Comparison of ENCODE assay signal across 8 cellular contexts in genomic region chr6:16322666-16323312, GRCh38.
DNase-seq lines count a peak whose midpoint lies in the region; ATAC-seq and TF ChIP-seq lines count a peak whose summit lies in the region.

No MANE protein-coding gene starts in this region.

- DNase-seq in GM12865 (ENCODE audit: low read depth) (peak; percentile 80), NCI-H1417 treated with DMSO at 0.1 percent for 48 hours (lab: John Stamatoyannopoulos, UW) (peak; percentile 62), cerebellar cortex (ENCODE audit: low spot score) (peak; percentile 18), mesothelial cell of epicardium (ENCODE audit: low spot score in 2 of 2, unreplicated experiment in 2 of 2) (no peak), HT-29 (ENCODE audit: low spot score) (no peak)
- DNase-seq in stimulated activated CD8-positive, alpha-beta memory T cell treated with anti-CD3 and anti-CD28 coated beads, Interleukin-2, amount 100 ng/mL, for 1 hour (ENCODE audit: low read depth in 2 of 2), result peak; percentile 38 to 48

- H3K36me3 ChIP-seq in HEK293 (ENCODE audit: control insufficient read depth in 2 of 2, insufficient read depth in 1 of 2, low read length in 2 of 2), result peaks cover 0 to 19% of the 10 kb centered on the region in 2 experiments; a peak in 2 of 3 replicates

- H3K4me3 ChIP-seq in GM12865 (ENCODE audit: low read depth, low read length) (no peak overlapping the region), HEK293 (ENCODE audit: low read depth, low read length) (no peak overlapping the region)

- H3K9me3 ChIP-seq in HEK293 (ENCODE audit: control insufficient read depth, insufficient read depth, low read depth, low read length), result no peaks in the 10 kb centered on the region

- H3K9me3 Mint-ChIP-seq in mesothelial cell of epicardium, result no peaks in the 10 kb centered on the region

- H3K27ac ChIP-seq in HEK293 (ENCODE audit: extremely low read depth, low read depth, low read length), result peak overlapping the region; percentile 40; the same call in 1 of the 2 replicates

- peak overlapping the region; percentile 36 for H3K27ac Mint-ChIP-seq in mesothelial cell of epicardium

- H3K4me1 Mint-ChIP-seq in mesothelial cell of epicardium, result peaks cover 27% of the 10 kb centered on the region

- POLR2A ChIA-PET in HEK293 (lab: Yijun Ruan, JAX), result interaction anchor here (0.6 to 1.4 kb wide), 2 partner anchors 45 to 194 kb away, joined by 3 to 4 read pairs; no protein-coding TSS in a partner anchor

- H3K36me3 Mint-ChIP-seq in mesothelial cell of epicardium, result peaks cover 25% of the 10 kb centered on the region

- H3K4me1 ChIP-seq in HEK293 (ENCODE audit: control insufficient read depth, insufficient read depth, low read length), result peaks cover 11% of the 10 kb centered on the region

- CTCF ChIA-PET in HEK293 (lab: Yijun Ruan, JAX), result interaction anchor here (0.6 to 8.5 kb wide), 6 partner anchors 10 to 180 kb away, joined by 3 to 86 read pairs (median 3); no protein-coding TSS in a partner anchor

- no peak overlapping the region for H3K4me3 Mint-ChIP-seq in mesothelial cell of epicardium

- ATAC-seq in activated CD4-positive, CD25-positive, alpha-beta regulatory T cell treated with anti-CD3 and anti-CD28 coated beads, Interleukin-2, amount 50 U/mL, for 24 hours, result peak; percentile 76 to 80

- no peaks in the 10 kb centered on the region for H3K27me3 Mint-ChIP-seq in mesothelial cell of epicardium (ENCODE audit: low read depth)

- TF ChIP-seq CTCF in GM12865 (IDR thresholded peaks at IDR 0.05; ENCODE audit: insufficient read depth, low read depth, low read length, missing control alignments), result no peak
- TF ChIP-seq CTCF in HEK293 (tag by site-specific recombination; IDR thresholded peaks at IDR 0.05), result no peak; the same call in 1 of the 2 replicates
- TF ChIP-seq CTCF in mesothelial cell of epicardium (IDR thresholded peaks at IDR 0.05; ENCODE audit: unreplicated experiment), result no peak

TF ChIP-seq in HEK293, 187 proteins besides CTCF, POLR2A, EP300 and RAD21 (continues in another document):
- TF ChIP-seq ZNF398 (tag by site-specific recombination; IDR thresholded peaks at IDR 0.05), result peak; percentile 86
- no peak for TF ChIP-seq REST (tag by site-specific recombination; IDR thresholded peaks at IDR 0.05)
- TF ChIP-seq ATF2 (tag by site-specific recombination; IDR thresholded peaks at IDR 0.05; ENCODE audit: low read depth), result peak; percentile 95
- 0 out of 2 replicates have a peak, but pooled peaks have one; percentile 74 for TF ChIP-seq SCRT1 (tag by site-specific recombination; IDR thresholded peaks at IDR 0.05; ENCODE audit: borderline replicate concordance)
- no peak for TF ChIP-seq ZNF274 (IDR thresholded peaks at IDR 0.05; ENCODE audit: low read length)
- TF ChIP-seq ZNF274 (tag by site-specific recombination; IDR thresholded peaks at IDR 0.05; ENCODE audit: borderline replicate concordance), result no peak
- TF ChIP-seq ZNF692 (tag by site-specific recombination; IDR thresholded peaks at IDR 0.05), result peak; percentile 78
- TF ChIP-seq MZF1 (tag by site-specific recombination; IDR thresholded peaks at IDR 0.05; ENCODE audit: borderline replicate concordance), result no peak
- TF ChIP-seq TRIM28 (IDR thresholded peaks at IDR 0.05; ENCODE audit: borderline replicate concordance, low read length), result no peak
- no peak for TF ChIP-seq MYNN (tag by site-specific recombination; IDR thresholded peaks at IDR 0.05; ENCODE audit: borderline replicate concordance)
- peak; percentile 93 for TF ChIP-seq ZNF629 (tag by site-specific recombination; IDR thresholded peaks at IDR 0.05)
- TF ChIP-seq ZNF580 (tag by site-specific recombination; IDR thresholded peaks at IDR 0.05), result no peak
- TF ChIP-seq ZNF449 (tag by site-specific recombination; IDR thresholded peaks at IDR 0.05), result peak; percentile 78

Comparison
In these comparisons a context has a peak if more than half of its experiments do, and no peak if none do; other contexts are left out.
1. DNase-seq: peak in GM12865 (single experiment), NCI-H1417 treated with DMSO at 0.1 percent for 48 hours (single experiment), cerebellar cortex (single experiment) and stimulated activated CD8-positive, alpha-beta memory T cell treated with anti-CD3 and anti-CD28 coated beads, Interleukin-2, amount 100 ng/mL, for 1 hour (2 of 2); none in mesothelial cell of epicardium (0 of 2) and HT-29 (single experiment).